28 cellular contexts compared by ENCODE assay signal in genomic region chr6:147479857-147480256, GRCh38. TPM values are rescaled to one million over a fixed set of nuclear protein-coding genes. Genes with fewer than 3 reads are reported as not detected.
A peak's percentile ranks its signal among the peaks of the same experiment; 100 is the strongest.
DNase-seq lines count a peak whose midpoint lies in the region; ATAC-seq, FAIRE-seq and TF ChIP-seq lines count a peak whose summit lies in the region.
"Had no signal": no experiment of that assay in that cellular context is flagged by ENCODE, and none has a peak within 500 bp of the region (broad histone marks: within the 10 kb centered on the region; RNA-seq: fewer than 3 reads in every experiment).

No MANE protein-coding gene starts in this region.

- no peak for FAIRE-seq in HepG2 (lab: Jason Lieb, UNC)
- FAIRE-seq in H1 (lab: Jason Lieb, UNC), result no peak
- FAIRE-seq: A204.1, GM12878, H54 had no signal

- ATAC-seq in HepG2 (no peak), right lobe of liver (no peak), PC-3 (no peak), HG03520 (IDR thresholded peaks at IDR 0.05; ENCODE audit: unreplicated experiment) (no peak), HG03139 (IDR thresholded peaks at IDR 0.05; ENCODE audit: unreplicated experiment) (no peak)
- ATAC-seq: GM12878 had no signal

- no peak overlapping the region for H2BK20ac ChIP-seq in H1 (ENCODE audit: low read length)

- TF ChIP-seq POLR2A in HepG2 (IDR thresholded peaks at IDR 0.05; ENCODE audit: insufficient read depth in 1 of 2, low read depth in 2 of 2, low read length in 2 of 2) (no peak), right lobe of liver (IDR thresholded peaks at IDR 0.05) (no peak), H1 (IDR thresholded peaks at IDR 0.05; ENCODE audit: control extremely low read depth in 1 of 2, low read depth in 2 of 2, low read length in 2 of 2) (no peak)

- no peaks in the 10 kb centered on the region for H3K23me2 ChIP-seq in H1 (ENCODE audit: low read depth, low read length)

- H3K14ac ChIP-seq in H1 (ENCODE audit: insufficient read length), result no peak overlapping the region

- H3K4me1 ChIP-seq in HepG2 (ENCODE audit: insufficient read depth, low read length) (no peaks in the 10 kb centered on the region), right lobe of liver (no peaks in the 10 kb centered on the region), PC-3 (ENCODE audit: insufficient read depth, low read length) (no peaks in the 10 kb centered on the region), H1 (replicated peaks in 1 of 4; ENCODE audit: control insufficient read depth in 3 of 4, insufficient read depth in 4 of 4, low read length in 3 of 4) (no peaks in the 10 kb centered on the region)
- H3K4me1 ChIP-seq: Peyer's patch had no signal

- TF ChIP-seq EP300 in HepG2 (IDR thresholded peaks at IDR 0.05; ENCODE audit: low read depth in 2 of 2, low read length in 2 of 2), result no peak
- TF ChIP-seq EP300 in HepG2 (CRISPR knock-in tag; IDR thresholded peaks at IDR 0.05; ENCODE audit: borderline replicate concordance), result no peak
- no peak for TF ChIP-seq EP300 in H1 (IDR thresholded peaks at IDR 0.05; ENCODE audit: borderline replicate concordance in 1 of 2, low read depth in 2 of 2, low read length in 2 of 2)

- H3K27me3 ChIP-seq in HepG2 (ENCODE audit: control insufficient read depth in 1 of 2, insufficient read depth in 2 of 2, low read length in 2 of 2) (no peaks in the 10 kb centered on the region), right lobe of liver (no peaks in the 10 kb centered on the region), PC-3 (ENCODE audit: low read length) (no peaks in the 10 kb centered on the region), H1 (replicated peaks in 1 of 4; ENCODE audit: control insufficient read depth in 3 of 4, extremely low read depth in 1 of 4, insufficient read depth in 3 of 4, low read length in 3 of 4) (no peaks in the 10 kb centered on the region)
- H3K27me3 ChIP-seq: Peyer's patch had no signal

- in situ Hi-C loops in HepG2 (cut with HindIII; ENCODE audit: extremely low pct_ligation_motif_present, low pct_unique_long_range_greater_than_20kb) (no loop called here), GM13977 (cut with MboI; ENCODE audit: low pct_unique_long_range_greater_than_20kb, low sequenced_read_pairs, unreplicated experiment) (no loop called here)

- H3K36me3 ChIP-seq in HepG2 (replicated peaks in 1 of 2; ENCODE audit: control insufficient read depth in 1 of 2, insufficient read depth in 2 of 2, low read length in 2 of 2), result no peaks in the 10 kb centered on the region
- H3K36me3 ChIP-seq in right lobe of liver, result no peaks in the 10 kb centered on the region
- no peaks in the 10 kb centered on the region for H3K36me3 ChIP-seq in PC-3 (ENCODE audit: low read depth, low read length)
- no peaks in the 10 kb centered on the region for H3K36me3 ChIP-seq in H1 (ENCODE audit: control insufficient read depth in 2 of 4, insufficient read depth in 4 of 4, low read length in 3 of 4)
- H3K36me3 ChIP-seq: Peyer's patch had no signal

- TF ChIP-seq RAD21 in HepG2 (CRISPR knock-in tag; IDR thresholded peaks at IDR 0.05), result no peak
- TF ChIP-seq RAD21 in H1 (IDR thresholded peaks at IDR 0.05 in 1 of 2, conservative IDR thresholded peaks at IDR 0.05 in 1 of 2; ENCODE audit: low read depth in 2 of 2, low read length in 2 of 2), result no peak

- no peaks in the 10 kb centered on the region for H4K20me1 ChIP-seq in HepG2 (ENCODE audit: insufficient read depth, low read length)
- H4K20me1 ChIP-seq in PC-3 (ENCODE audit: low read length), result no peaks in the 10 kb centered on the region
- H4K20me1 ChIP-seq in H1 (replicated peaks in 1 of 2; ENCODE audit: control insufficient read depth in 1 of 2, insufficient read depth in 2 of 2, low read length in 2 of 2), result no peaks in the 10 kb centered on the region

- no peaks in the 10 kb centered on the region for H3K9me2 ChIP-seq in PC-3 (replicated peaks; ENCODE audit: low read length)

- H3K4me2 ChIP-seq in HepG2 (ENCODE audit: low read depth, low read length) (no peak overlapping the region), PC-3 (ENCODE audit: low read length) (no peak overlapping the region), H1 (ENCODE audit: insufficient read depth in 1 of 2, low read depth in 2 of 2, low read length in 2 of 2) (no peak overlapping the region)

- no peak overlapping the region for H2BK12ac ChIP-seq in H1 (ENCODE audit: low read depth, low read length)

- no peak overlapping the region for H3K23ac ChIP-seq in H1 (ENCODE audit: insufficient read length)

- POLR2A ChIA-PET in HepG2 (lab: Yijun Ruan, JAX) (no interaction called here), PC-3 (lab: Charles Lee; ENCODE audit: unreplicated experiment) (no interaction called here), H1 (lab: Charles Lee; ENCODE audit: partially characterized antibody) (interaction anchor here (0.6 kb wide), 1 partner anchor 231 kb away, joined by 3 read pairs; no protein-coding TSS in a partner anchor)

- BruUV-seq in HepG2 (replicated peaks; lab: Mats Ljungman, UMichigan), result no TSS peak
- BruUV-seq in PC-3 (replicated peaks; lab: Mats Ljungman, UMichigan), result no TSS peak

- no peak overlapping the region for H3K4ac ChIP-seq in H1 (replicated peaks; ENCODE audit: insufficient read length, low read depth, low read length)

- intact Hi-C loops in HepG2 (cut with micrococcal nuclease; ENCODE audit: unreplicated experiment), result no loop called here
- intact Hi-C loops in right lobe of liver (cut with DNase I), result no loop called here
- intact Hi-C loops in PC-3 (cut with micrococcal nuclease), result no loop called here

- no peak overlapping the region for H3K9ac ChIP-seq in HepG2 (ENCODE audit: insufficient read depth, low read depth, low read length)
- H3K9ac ChIP-seq in PC-3 (ENCODE audit: low read length), result no peak overlapping the region
- H3K9ac ChIP-seq in H1 (replicated peaks in 1 of 4; ENCODE audit: extremely low read depth in 1 of 4, low read depth in 3 of 4, low read length in 3 of 4), result no peak overlapping the region

- H2BK15ac ChIP-seq in H1 (ENCODE audit: low read length), result no peak overlapping the region

- H3K79me2 ChIP-seq in HepG2 (ENCODE audit: insufficient read depth, low read length) (no peaks in the 10 kb centered on the region), PC-3 (ENCODE audit: low read length) (no peaks in the 10 kb centered on the region), H1 (ENCODE audit: control insufficient read depth in 1 of 2, insufficient read depth in 2 of 2, low read length in 2 of 2) (no peaks in the 10 kb centered on the region)

- no peak overlapping the region for H4K91ac ChIP-seq in H1 (replicated peaks; ENCODE audit: insufficient read length, low read length)

- H3K27ac ChIP-seq in HepG2 (ENCODE audit: extremely low read length, insufficient read depth, low read length) (no peak overlapping the region), right lobe of liver (no peak overlapping the region), PC-3 (ENCODE audit: low read length) (no peak overlapping the region), H1 (ENCODE audit: low read depth, low read length) (no peak overlapping the region)
- H3K27ac ChIP-seq: Peyer's patch, SK-N-MC had no signal

- no peak overlapping the region for H2BK120ac ChIP-seq in H1 (replicated peaks; ENCODE audit: low read depth, low read length)

- no peaks in the 10 kb centered on the region for H3F3A ChIP-seq in PC-3 (ENCODE audit: low read length, unreplicated experiment)

- H2AFZ ChIP-seq in HepG2 (ENCODE audit: low read length), result no peak overlapping the region
- H2AFZ ChIP-seq in PC-3 (ENCODE audit: low read length), result no peak overlapping the region
- H2AFZ ChIP-seq in H1 (ENCODE audit: low read length), result no peak overlapping the region

- TF ChIP-seq CTCF in HepG2 (CRISPR knock-in tag; IDR thresholded peaks at IDR 0.05) (no peak), right lobe of liver (IDR thresholded peaks at IDR 0.05) (no peak), PC-3 (conservative IDR thresholded peaks at IDR 0.05; ENCODE audit: low read depth, low read length) (no peak), H1 (IDR thresholded peaks at IDR 0.05; ENCODE audit: control extremely low read depth in 1 of 3, insufficient read depth in 1 of 3, low read depth in 1 of 3, low read length in 3 of 3) (no peak), GM13977 (IDR thresholded peaks at IDR 0.05; ENCODE audit: extremely low read depth, insufficient read depth, missing control alignments) (no peak)

- no peak overlapping the region for H2AK5ac ChIP-seq in H1 (ENCODE audit: low read depth, low read length)

- H2BK5ac ChIP-seq in H1 (ENCODE audit: low read depth, low read length), result no peak overlapping the region

- no peak overlapping the region for H4K5ac ChIP-seq in H1 (ENCODE audit: insufficient read length, low read depth, low read length)

- H3K9me3 ChIP-seq in HepG2 (ENCODE audit: low read length) (no peaks in the 10 kb centered on the region), right lobe of liver (no peaks in the 10 kb centered on the region), PC-3 (ENCODE audit: low read length) (no peaks in the 10 kb centered on the region), H1 (ENCODE audit: insufficient read depth in 2 of 2, low read depth in 1 of 2, low read length in 1 of 2) (no peaks in the 10 kb centered on the region)
- H3K9me3 ChIP-seq: Peyer's patch had no signal

- H3K18ac ChIP-seq in H1 (ENCODE audit: extremely low read depth, low read length), result no peak overlapping the region

- CTCF ChIA-PET in HepG2 (lab: Yijun Ruan, JAX; ENCODE audit: low intra/inter-chr PET ratio, low total read pairs) (no interaction called here), PC-3 (lab: Charles Lee) (no interaction called here), H1 (lab: Charles Lee; ENCODE audit: partially characterized antibody) (no interaction called here)

- WGBS in HepG2 (ENCODE audit: low lambda C conversion rate), result 3% methylated on average over 2 of the region's 2 CpGs
- WGBS in right lobe of liver (ENCODE audit: insufficient coverage, low coverage, low lambda C conversion rate, missing lambda C conversion rate), result 52% methylated on average over 2 of the region's 2 CpGs
- WGBS in H1 (ENCODE audit: extremely low coverage in 1 of 2, insufficient coverage in 1 of 2, insufficient read length in 1 of 2, insufficient replicate concordance in 2 of 2, low coverage in 1 of 2, low lambda C conversion rate in 2 of 2, missing lambda C conversion rate in 1 of 2), 2 experiments, result 90% methylated on average over 2 of the region's 2 CpGs; no CpG with 5 or more reads in 1 of the 2 experiments

- no peak overlapping the region for H3K4me3 ChIP-seq in HepG2 (replicated peaks in 1 of 3; ENCODE audit: insufficient read depth in 1 of 3, low read depth in 2 of 3, low read length in 3 of 3)
- H3K4me3 ChIP-seq in right lobe of liver, result no peak overlapping the region
- no peak overlapping the region for H3K4me3 ChIP-seq in PC-3 (ENCODE audit: low read length)
- no peak overlapping the region for H3K4me3 ChIP-seq in H1 (ENCODE audit: extremely low read depth in 1 of 4, insufficient read depth in 2 of 4, low read depth in 3 of 4, low read length in 4 of 4)
- H3K4me3 ChIP-seq: GM12878, Peyer's patch, SK-N-MC had no signal

- no peaks in the 10 kb centered on the region for H3K79me1 ChIP-seq in H1 (ENCODE audit: low read depth, low read length)

- DNase-seq in HepG2 (ENCODE audit: low spot score), result no peak
- no peak for DNase-seq in right lobe of liver
- peak; percentile 2 for DNase-seq in PC-3
- no peak for DNase-seq in H1 (ENCODE audit: low read depth in 1 of 2, low spot score in 2 of 2)
- DNase-seq in GM13977 (ENCODE audit: low spot score), result no peak
- DNase-seq: C1 segment of cervical spinal cord; CD4-positive, alpha-beta memory T cell; COR-L47; DMS 273 treated with DMSO at 0.1 percent for 48 hours; DMS79; EL; GDM1; NCI-H1092; NCI-H1436; NCI-H187; NCI-H446 treated with DMSO at 0.1 percent for 48 hours; NCI-H526; NCI-H82; Peyer's patch; SIG-M5 had no signal

- no peak overlapping the region for H4K8ac ChIP-seq in H1 (ENCODE audit: extremely low read depth, insufficient read depth, low read length)

- no peak overlapping the region for H3K56ac ChIP-seq in H1 (replicated peaks; ENCODE audit: insufficient read length, low read depth, low read length)

RNA-seq across cellular contexts. Expression of gene SAMD5, which starts 28.6 kb away (rescaled TPM):
- total RNA-seq in HepG2 (2016; rRNA removed; fragmentation: Illumina TruSeq; extraction: Trizol), result 0.02 and 0.04 TPM in 2 replicates
- total RNA-seq in HepG2 (2016; cell fraction: cytosol; rRNA removed; fragmentation: Illumina TruSeq; extraction: Trizol; ENCODE audit: low read depth), result not detected in 2 replicates
- total RNA-seq in HepG2 (2016; cell fraction: insoluble cytoplasmic fraction; rRNA removed; fragmentation: Illumina TruSeq; extraction: Trizol), result 0.04 TPM in 1 of 2 replicates, not detected in the other
- not detected in 2 replicates for total RNA-seq in HepG2 (2016; cell fraction: membrane; rRNA removed; fragmentation: Illumina TruSeq; extraction: Trizol)
- total RNA-seq in HepG2 (2016; cell fraction: nucleus; rRNA removed; fragmentation: Illumina TruSeq; extraction: Trizol), result not detected in 2 replicates
- 0.04 and 0.07 TPM in 2 replicates for polyA plus RNA-seq in HepG2 (2011; rRNA removed)
- 0.01 and 0.03 TPM in 2 replicates for polyA plus RNA-seq in HepG2 (2011; cell fraction: cytosol; rRNA removed)
- 0.02 and 0.03 TPM in 2 replicates for polyA plus RNA-seq in HepG2 (2011; cell fraction: nucleus; rRNA removed)
- polyA plus RNA-seq in HepG2 (2012), result 0.03 TPM in 1 of 2 replicates, not detected in the other
- polyA plus RNA-seq in HepG2 (2016; cell fraction: cytosol; fragmentation: Illumina TruSeq; extraction: Trizol; ENCODE audit: low read depth), result not detected in 2 replicates
- polyA plus RNA-seq in HepG2 (2016; cell fraction: insoluble cytoplasmic fraction; fragmentation: Illumina TruSeq; extraction: Trizol; ENCODE audit: low read depth), result not detected in 2 replicates
- not detected in 2 replicates for polyA plus RNA-seq in HepG2 (2016; cell fraction: membrane; fragmentation: Illumina TruSeq; extraction: Trizol; ENCODE audit: low read depth)
- polyA plus RNA-seq in HepG2 (2016; cell fraction: nucleus; fragmentation: Illumina TruSeq; extraction: Trizol; ENCODE audit: insufficient read depth, low read depth), result not detected in 2 replicates
- polyA minus RNA-seq in HepG2 (2011; rRNA and poly(A)+ RNA removed; ENCODE audit: low replicate concordance), result 0.02 TPM in 1 of 2 replicates, not detected in the other
- not detected in 2 replicates for polyA minus RNA-seq in HepG2 (2011; cell fraction: cytosol; rRNA and poly(A)+ RNA removed)
- 0.12 and 0.13 TPM in 2 replicates for polyA minus RNA-seq in HepG2 (2011; cell fraction: nucleus; rRNA and poly(A)+ RNA removed)
- 10 to 100 TPM in 4 of 6 experiments, 1 to 10 TPM in 2; 9.5 to 17.6 (median 11.5) TPM for total RNA-seq in right lobe of liver
- total RNA-seq in PC-3 (2014; rRNA removed), result 1.2 and 1.8 TPM in 2 replicates
- total RNA-seq in H1 (2021; fragmentation: NEBNext Ultra II Directional; extraction: Animal tissue kit (Norgen Biotek cat#: 25700)), result 0.04 and 0.08 TPM in 2 replicates
- 0.02 TPM in 1 of 2 replicates, not detected in the other for polyA plus RNA-seq in H1 (2011; rRNA removed)
- polyA plus RNA-seq in H1 (2011; cell fraction: cytosol; rRNA removed), result 0.01 TPM
- polyA plus RNA-seq in H1 (2011; cell fraction: nucleus; rRNA removed), result not detected
- polyA plus RNA-seq in H1 (2012, experiment 1 of 2), result 0.07 TPM in 1 of 4 replicates, not detected in the others
- polyA plus RNA-seq in H1 (2012, experiment 2 of 2), result not detected
- 0.02 TPM for polyA plus RNA-seq in H1 (2013, experiment 1 of 2)
- polyA plus RNA-seq in H1 (2013, experiment 2 of 2), result 0.02 TPM
- not detected in 2 replicates for polyA minus RNA-seq in H1 (2011; rRNA and poly(A)+ RNA removed)
- not detected for polyA minus RNA-seq in H1 (2011; cell fraction: cytosol; rRNA and poly(A)+ RNA removed)
- polyA minus RNA-seq in H1 (2011; cell fraction: nucleus; rRNA and poly(A)+ RNA removed), result 1.8 TPM
- total RNA-seq: CD4-positive, alpha-beta memory T cell; T-helper 1 cell treated with Interleukin-12 subunit alpha and Interleukin-12 subunit beta and Interleukin-4 antibody, amounts not matched to agents 30 ng/mL and 1 ng/mL, for 36 hours had no signal
- polyA plus RNA-seq: CD4-positive, alpha-beta memory T cell; IgD-negative memory B cell had no signal

Comparison
In these comparisons a context has a peak if more than half of its experiments do, and no peak if none do; other contexts are left out.
1. Of the 41 proteins assayed by ChIP-seq in both HepG2 and H1: peak only in HepG2: none; only in H1: none; in both: MAFK; in neither: 40.